ENCODE assay signal across 28 cellular contexts in the genomic region with DNA sequence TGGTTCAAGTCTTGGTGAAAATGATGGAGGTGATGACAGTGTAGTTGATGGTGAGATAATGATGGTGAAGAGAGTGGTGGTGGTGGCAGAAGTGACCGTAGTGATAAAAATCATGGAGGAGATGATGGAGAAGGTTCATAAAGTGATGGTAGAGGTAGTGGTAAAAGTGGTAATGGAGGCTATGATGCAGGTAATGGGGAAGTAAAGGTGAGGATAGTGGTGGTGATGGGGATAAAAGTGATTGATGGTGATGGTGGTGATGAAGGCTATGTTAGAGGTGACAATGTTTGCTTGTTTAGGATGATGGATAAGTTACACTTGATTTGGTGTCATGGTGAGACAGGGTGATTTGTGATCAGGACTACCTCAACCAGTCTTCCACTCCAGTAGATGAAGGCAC.
"Had no signal": no experiment of that assay in that cellular context is flagged by ENCODE, and none has a peak within 500 bp of the region (broad histone marks: within the 10 kb centered on the region; RNA-seq: fewer than 3 reads in every experiment).

No MANE protein-coding gene starts in this region.

- H3K27ac ChIP-seq: adrenal gland had no signal

- H3K27ac Mint-ChIP-seq: activated B cell treated with CpG ODN at 0.5 μM for 24 hours; activated CD4-positive, alpha-beta T cell treated with anti-CD3 and anti-CD28 coated beads, Interleukin-2, amount 10 ng/mL, durations not matched to agents 24 days and 14 days; activated CD8-positive, alpha-beta memory T cell treated with anti-CD3 and anti-CD28 coated beads, Interleukin-2, amount 10 ng/mL, durations not matched to agents 7 days and 5 days; activated naive CD4-positive, alpha-beta T cell treated with anti-CD3 and anti-CD28 coated beads, Interleukin-2, amount 50 U/mL, for 72 hours; activated T-cell treated with anti-CD3 and anti-CD28 coated beads, Interleukin-2, amount 50 U/mL, for 24 hours; activated T-helper 1 cell treated with anti-CD3 and anti-CD28 coated beads, Interleukin-12 subunit alpha, Interleukin-12 subunit beta, Interleukin-2, Interleukin-4 antibody, amounts not matched to agents 30 ng/mL and 10 ng/mL and 1 ng/mL, durations not matched to agents 14 hours and 24 hours and 36 hours; T-cell had no signal

- H3K4me1 Mint-ChIP-seq: activated B cell treated with CpG ODN at 0.5 μM for 24 hours; activated CD4-positive, alpha-beta T cell treated with anti-CD3 and anti-CD28 coated beads, Interleukin-2, amount 10 ng/mL, durations not matched to agents 24 days and 14 days; activated CD8-positive, alpha-beta memory T cell treated with anti-CD3 and anti-CD28 coated beads, Interleukin-2, amount 10 ng/mL, durations not matched to agents 7 days and 5 days; T-cell had no signal

- DNase-seq: activated B cell treated with CpG ODN at 0.5 μM for 24 hours; activated CD4-positive, alpha-beta T cell treated with anti-CD3 and anti-CD28 coated beads for 1 hour; activated CD4-positive, alpha-beta T cell treated with anti-CD3 and anti-CD28 coated beads, Interleukin-2, amount 10 ng/mL, durations not matched to agents 24 days and 14 days; activated CD4-positive, alpha-beta T cell treated with anti-CD3 and anti-CD28 coated beads, Interleukin-2, amount 50 U/mL, for 48 hours; activated CD8-positive, alpha-beta memory T cell treated with anti-CD3 and anti-CD28 coated beads, Interleukin-2, amount 10 ng/mL, durations not matched to agents 7 days and 5 days; activated effector memory CD4-positive, alpha-beta T cell treated with Interleukin-2 at 50 U/mL for 16 hours; activated naive CD4-positive, alpha-beta T cell treated with Interleukin-2 at 50 U/mL for 16 hours; activated T-cell treated with anti-CD3 and anti-CD28 coated beads, Interleukin-2, amount 50 U/mL, for 24 hours; adrenal gland; anterior cingulate cortex; central memory CD4-positive, alpha-beta T cell; MG63; MV-4-11; NCI-H1092 treated with DMSO at 0.1 percent for 48 hours; NCI-H1417 treated with DMSO at 0.1 percent for 48 hours; NCI-H1694; NCI-H2029; NCI-H2107; NCI-H2171 treated with DMSO at 0.1 percent for 48 hours; NCI-H226; NCI-H526; NCI-H82; SIG-M5; T-cell; T-helper 2 cell; T1000 had no signal

- H3K27me3 ChIP-seq: adrenal gland, MG63 had no signal

- H3K9me3 Mint-ChIP-seq: activated B cell treated with CpG ODN at 0.5 μM for 24 hours; activated T-helper 1 cell treated with anti-CD3 and anti-CD28 coated beads, Interleukin-12 subunit alpha, Interleukin-12 subunit beta, Interleukin-2, Interleukin-4 antibody, amounts not matched to agents 30 ng/mL and 10 ng/mL and 1 ng/mL, durations not matched to agents 14 hours and 24 hours and 36 hours had no signal

- H3K4me3 ChIP-seq: adrenal gland, MG63 had no signal

- H3K36me3 Mint-ChIP-seq: activated CD8-positive, alpha-beta memory T cell treated with anti-CD3 and anti-CD28 coated beads, Interleukin-2, amount 10 ng/mL, durations not matched to agents 7 days and 5 days; activated naive CD4-positive, alpha-beta T cell treated with anti-CD3 and anti-CD28 coated beads, Interleukin-2, amount 50 U/mL, for 72 hours; T-cell had no signal

- H3K9me3 ChIP-seq: adrenal gland had no signal

- H3K36me3 ChIP-seq: adrenal gland, MG63 had no signal

- H3K4me3 Mint-ChIP-seq: activated B cell treated with CpG ODN at 0.5 μM for 24 hours; activated CD4-positive, alpha-beta T cell treated with anti-CD3 and anti-CD28 coated beads, Interleukin-2, amount 10 ng/mL, durations not matched to agents 24 days and 14 days; activated CD8-positive, alpha-beta memory T cell treated with anti-CD3 and anti-CD28 coated beads, Interleukin-2, amount 10 ng/mL, durations not matched to agents 7 days and 5 days; activated T-cell treated with anti-CD3 and anti-CD28 coated beads, Interleukin-2, amount 50 U/mL, for 24 hours; activated T-helper 1 cell treated with anti-CD3 and anti-CD28 coated beads, Interleukin-12 subunit alpha, Interleukin-12 subunit beta, Interleukin-2, Interleukin-4 antibody, amounts not matched to agents 30 ng/mL and 10 ng/mL and 1 ng/mL, durations not matched to agents 14 hours and 24 hours and 36 hours; T-cell had no signal

- H3K27me3 Mint-ChIP-seq: activated B cell treated with CpG ODN at 0.5 μM for 24 hours; activated CD4-positive, alpha-beta T cell treated with anti-CD3 and anti-CD28 coated beads, Interleukin-2, amount 10 ng/mL, durations not matched to agents 24 days and 14 days; activated CD8-positive, alpha-beta memory T cell treated with anti-CD3 and anti-CD28 coated beads, Interleukin-2, amount 10 ng/mL, durations not matched to agents 7 days and 5 days; activated T-cell treated with anti-CD3 and anti-CD28 coated beads, Interleukin-2, amount 50 U/mL, for 24 hours had no signal

- ATAC-seq: activated CD8-positive, alpha-beta memory T cell treated with anti-CD3 and anti-CD28 coated beads, Interleukin-2, amount 10 ng/mL, durations not matched to agents 7 days and 5 days; activated naive CD4-positive, alpha-beta T cell treated with anti-CD3 and anti-CD28 coated beads, Interleukin-2, amount 50 U/mL, for 72 hours; T-cell had no signal
